Comparison of ENCODE assay signal across 7 cellular contexts in genomic region chr14:54564799-54565235, GRCh38. TPM values are rescaled to one million over a fixed set of nuclear protein-coding genes. Genes with fewer than 3 reads are reported as not detected.
A peak's percentile ranks its signal among the peaks of the same experiment; 100 is the strongest.
DNase-seq lines count a peak whose midpoint lies in the region; ATAC-seq, FAIRE-seq and TF ChIP-seq lines count a peak whose summit lies in the region.

No MANE protein-coding gene starts in this region.

- peak overlapping the region; percentile 74 for H3K4me3 Mint-ChIP-seq in activated CD4-positive, alpha-beta memory T cell treated with anti-CD3 and anti-CD28 coated beads, Interleukin-2, amount 10 ng/mL, durations not matched to agents 7 days and 5 days

- POLR2A ChIA-PET in activated CD4-positive, alpha-beta memory T cell treated with anti-CD3 and anti-CD28 coated beads, Interleukin-2, amount 10 ng/mL, durations not matched to agents 7 days and 5 days (lab: Charles Lee), result interaction anchor here (0.6 to 4.5 kb wide), 2 partner anchors 77 to 210 kb away, joined by 3 to 60 read pairs; no protein-coding TSS in a partner anchor

- CTCF ChIA-PET in activated CD4-positive, alpha-beta memory T cell treated with anti-CD3 and anti-CD28 coated beads, Interleukin-2, amount 10 ng/mL, durations not matched to agents 7 days and 5 days (lab: Charles Lee), result interaction anchor here (0.8 to 10.1 kb wide), 20 partner anchors 9 to 462 kb away, joined by 3 to 238 read pairs (median 5); partner anchors contain the start of genes CGRRF1, SOCS4 and WDHD1

- H3K27ac Mint-ChIP-seq in activated CD4-positive, alpha-beta memory T cell treated with anti-CD3 and anti-CD28 coated beads, Interleukin-2, amount 10 ng/mL, durations not matched to agents 7 days and 5 days, result no peak overlapping the region

- TF ChIP-seq CTCF in foreskin fibroblast (IDR thresholded peaks at IDR 0.05; ENCODE audit: low read depth, low read length) (no peak), omental fat pad (IDR thresholded peaks at IDR 0.05) (no peak)

- ATAC-seq in omental fat pad (ENCODE audit: low FRiP score) (peak; percentile 12), GM18519 (IDR thresholded peaks at IDR 0.05; ENCODE audit: low FRiP score, unreplicated experiment) (no peak)

- no peaks in the 10 kb centered on the region for H3K9me3 Mint-ChIP-seq in activated CD4-positive, alpha-beta memory T cell treated with anti-CD3 and anti-CD28 coated beads, Interleukin-2, amount 10 ng/mL, durations not matched to agents 7 days and 5 days

- H3K36me3 Mint-ChIP-seq in activated CD4-positive, alpha-beta memory T cell treated with anti-CD3 and anti-CD28 coated beads, Interleukin-2, amount 10 ng/mL, durations not matched to agents 7 days and 5 days (ENCODE audit: low read depth), result no peaks in the 10 kb centered on the region

- FAIRE-seq in HTR-8/SVneo (lab: Jason Lieb, UNC), result peak; percentile 77

- peaks cover 17% of the 10 kb centered on the region for H3K4me1 Mint-ChIP-seq in activated CD4-positive, alpha-beta memory T cell treated with anti-CD3 and anti-CD28 coated beads, Interleukin-2, amount 10 ng/mL, durations not matched to agents 7 days and 5 days

- H3K4me3 ChIP-seq in GM08714 (ENCODE audit: low read length) (peak overlapping the region; percentile 72), foreskin fibroblast (ENCODE audit: low read depth in 1 of 2, low read length in 2 of 2) (peak overlapping the region; percentile 80 to 86)

- peaks cover 46% of the 10 kb centered on the region for H3K27me3 Mint-ChIP-seq in activated CD4-positive, alpha-beta memory T cell treated with anti-CD3 and anti-CD28 coated beads, Interleukin-2, amount 10 ng/mL, durations not matched to agents 7 days and 5 days

- DNase-seq in HTR-8/SVneo (ENCODE audit: insufficient read length, low spot score), result peak; percentile 60
- DNase-seq in activated CD4-positive, alpha-beta memory T cell treated with anti-CD3 and anti-CD28 coated beads, Interleukin-2, amount 10 ng/mL, durations not matched to agents 7 days and 5 days, result no peak
- peak; percentile 74 to 84 for DNase-seq in foreskin fibroblast
- DNase-seq in omental fat pad (ENCODE audit: low spot score), result no peak
- DNase-seq in DMS153 (lab: John Stamatoyannopoulos, UW), result no peak

RNA-seq across cellular contexts. Expression of gene SAMD4A, which starts 2.1 kb away (rescaled TPM):
- total RNA-seq in activated CD4-positive, alpha-beta memory T cell treated with anti-CD3 and anti-CD28 coated beads, Interleukin-2, amount 10 ng/mL, durations not matched to agents 7 days and 5 days, result 1 to 10 TPM; 1.0 to 1.2 TPM
- total RNA-seq in omental fat pad, result 100 to 1,000 TPM in 1 of 4 donors, 10 to 100 TPM in 3; 33.9 to 116 (median 38.3) TPM

RNA-seq across cellular contexts. Expression of gene CGRRF1, which starts 55.1 kb away (rescaled TPM):
- 10 to 100 TPM; 13.3 to 14.0 TPM for total RNA-seq in activated CD4-positive, alpha-beta memory T cell treated with anti-CD3 and anti-CD28 coated beads, Interleukin-2, amount 10 ng/mL, durations not matched to agents 7 days and 5 days
- 10 to 100 TPM; 18.0 to 21.8 (median 18.9) TPM for total RNA-seq in omental fat pad

Comparison
In these comparisons a context has a peak if more than half of its experiments do, and no peak if none do; other contexts are left out.
1. DNase-seq: peak in HTR-8/SVneo (single experiment) and foreskin fibroblast (2 of 2); none in activated CD4-positive, alpha-beta memory T cell treated with anti-CD3 and anti-CD28 coated beads, Interleukin-2, amount 10 ng/mL, durations not matched to agents 7 days and 5 days (single experiment), omental fat pad (single experiment) and DMS153 (single experiment).
2. RNA of gene SAMD4A, which starts 2.1 kb away (total RNA-seq): 33.9 to 116 TPM in omental fat pad; 1.0 to 1.2 TPM in activated CD4-positive, alpha-beta memory T cell treated with anti-CD3 and anti-CD28 coated beads, Interleukin-2, amount 10 ng/mL, durations not matched to agents 7 days and 5 days; every median in the first group is over 10 times any median in the second.